ENCODE assay signal across 17 cellular contexts in genomic region chr1:185957441-185958363, GRCh38.
"Had no signal": no experiment of that assay in that cellular context is flagged by ENCODE, and none has a peak within 500 bp of the region (broad histone marks: within the 10 kb centered on the region; RNA-seq: fewer than 3 reads in every experiment).

No MANE protein-coding gene starts in this region.

- ATAC-seq: activated CD8-positive, alpha-beta T cell treated with anti-CD3 and anti-CD28 coated beads, Interleukin-2, amount 10 ng/mL, durations not matched to agents 7 days and 5 days; activated naive CD4-positive, alpha-beta T cell treated with anti-CD3 and anti-CD28 coated beads, Interleukin-2, amount 50 U/mL, for 72 hours; mucosa of descending colon; naive thymus-derived CD4-positive, alpha-beta T cell; pancreas; stimulated activated effector memory CD8-positive, alpha-beta T cell treated with anti-CD3 and anti-CD28 coated beads, Interleukin-12 subunit alpha, Interleukin-12 subunit beta, amount 100 ng/mL, for 72 hours; T-helper 17 cell; WTC11 had no signal

- H3K27ac ChIP-seq: pancreas had no signal

- H3K9me3 ChIP-seq: mucosa of descending colon, pancreas had no signal

- H3K4me1 ChIP-seq: pancreas had no signal

- FAIRE-seq: endothelial cell of umbilical vein, islet of Langerhans, pancreas, urothelium cell line had no signal

- DNase-seq: activated CD4-positive, alpha-beta T cell treated with anti-CD3 and anti-CD28 coated beads, Interleukin-2, amount 10 ng/mL, durations not matched to agents 24 days and 14 days; activated CD8-positive, alpha-beta memory T cell treated with anti-CD3 and anti-CD28 coated beads, Interleukin-2, amount 50 U/mL, for 4 hours; activated CD8-positive, alpha-beta T cell treated with anti-CD3 and anti-CD28 coated beads, Interleukin-2, amount 10 ng/mL, durations not matched to agents 7 days and 5 days; activated gamma-delta T cell; activated T-cell treated with anti-CD3 and anti-CD28 coated beads, Interleukin-2, amount 50 U/mL, for 48 hours; cortex of kidney; effector CD4-positive, alpha-beta T cell; mucosa of descending colon; naive thymus-derived CD4-positive, alpha-beta T cell; pancreas; T-helper 17 cell had no signal

- H3K27me3 ChIP-seq: pancreas had no signal

- H3K4me3 ChIP-seq: mucosa of descending colon, pancreas had no signal

- H3K36me3 ChIP-seq: pancreas had no signal
